Comparison of ENCODE assay signal across 8 cellular contexts in genomic region chr9:385818-386398, GRCh38.
DNase-seq lines count a peak whose midpoint lies in the region; ATAC-seq, FAIRE-seq and TF ChIP-seq lines count a peak whose summit lies in the region.

No MANE protein-coding gene starts in this region.

- H3K27ac ChIP-seq in small intestine (ENCODE audit: low read depth in 1 of 2, low read length in 1 of 2), result no peak overlapping the region

- no peak overlapping the region for H3K4me3 ChIP-seq in small intestine (ENCODE audit: low read depth in 1 of 2, low read length in 2 of 2)

- DNase-seq in D721Med (ENCODE audit: insufficient read length, low spot score), result no peak
- DNase-seq in NCI-H82 (lab: John Stamatoyannopoulos, UW), result peak; percentile 88
- peak; percentile 85 for DNase-seq in astrocyte of the hippocampus (ENCODE audit: low read depth, low spot score)
- peak; percentile 33 to 76 for DNase-seq in hippocampal formation (lab: John Stamatoyannopoulos, UW)
- peak; percentile 71 for DNase-seq in small intestine
- DNase-seq in GF-D8 (lab: John Stamatoyannopoulos, UW), result no peak

- ATAC-seq in HG03354 (IDR thresholded peaks at IDR 0.05; ENCODE audit: poor library complexity, severe bottlenecking, unreplicated experiment) (peak; percentile 50), GM21526 (IDR thresholded peaks at IDR 0.05; ENCODE audit: low FRiP score, unreplicated experiment) (no peak)

- H3K9me3 ChIP-seq in small intestine (ENCODE audit: control insufficient read depth, low read depth), result no peaks in the 10 kb centered on the region

- no peaks in the 10 kb centered on the region for H3K4me1 ChIP-seq in small intestine (ENCODE audit: control insufficient read depth in 2 of 2, insufficient read depth in 1 of 2, low read depth in 1 of 2, low read length in 1 of 2)

- H3K36me3 ChIP-seq in small intestine (ENCODE audit: control insufficient read depth in 2 of 2, insufficient read depth in 2 of 2, low read length in 2 of 2), result no peaks in the 10 kb centered on the region

- peak; percentile 85 for TF ChIP-seq CTCF in D721Med (IDR thresholded peaks at IDR 0.05; ENCODE audit: insufficient read depth, missing control alignments)

- no peaks in the 10 kb centered on the region for H3K27me3 ChIP-seq in small intestine (ENCODE audit: control insufficient read depth in 2 of 2, insufficient read depth in 2 of 2, low read length in 2 of 2)

- 24 to 51% (median 42%) methylated on average over 9 of the region's 9 CpGs for WGBS in small intestine, 3 donors

- FAIRE-seq in D721Med (lab: Jason Lieb, UNC) (peak; percentile 96), small intestine (lab: Jason Lieb, UNC) (no peak)

Comparison
In these comparisons a context has a peak if more than half of its experiments do, and no peak if none do; other contexts are left out.
1. DNase-seq: peak in NCI-H82 (single experiment), astrocyte of the hippocampus (single experiment), hippocampal formation (2 of 2) and small intestine (single experiment); none in D721Med (single experiment) and GF-D8 (single experiment).